Comparison of ENCODE assay signal across 18 cellular contexts in genomic region chr9:97525451-97525850, GRCh38. TPM values are rescaled to one million over a fixed set of nuclear protein-coding genes. Genes with fewer than 3 reads are reported as not detected.
DNase-seq lines count a peak whose midpoint lies in the region; ATAC-seq and TF ChIP-seq lines count a peak whose summit lies in the region.
"Had no signal": no experiment of that assay in that cellular context is flagged by ENCODE, and none has a peak within 500 bp of the region (broad histone marks: within the 10 kb centered on the region; RNA-seq: fewer than 3 reads in every experiment).

No MANE protein-coding gene starts in this region.

- ATAC-seq in foreskin keratinocyte: peak; percentile 60
- no peak for ATAC-seq in HG03045 (IDR thresholded peaks at IDR 0.05; ENCODE audit: unreplicated experiment)
- ATAC-seq: right cardiac atrium had no signal

- H3K27me3 ChIP-seq in foreskin keratinocyte: peaks cover 14% of the 10 kb centered on the region
- H3K27me3 ChIP-seq: ascending aorta, tibial artery had no signal

- DNase-seq in AG09319 (ENCODE audit: extremely low read depth, low read depth) (peak; percentile 84), SK-MEL-5 (ENCODE audit: low read depth, low spot score) (peak; percentile 20), foreskin keratinocyte (peak; percentile 64 to 89), Ammon's horn (ENCODE audit: low spot score) (no peak), T-helper 2 cell (no peak), SW 1271 (lab: John Stamatoyannopoulos, UW) (no peak)
- DNase-seq: activated gamma-delta T cell; cortex of kidney; esophagus squamous epithelium; NCI-H1105 treated with DMSO at 0.1 percent for 48 hours; NCI-H345; right cardiac atrium; stimulated activated CD4-positive, alpha-beta T cell treated with anti-CD3 and anti-CD28 coated beads, Interleukin-4, amount 100 ng/mL, for 24 hours; WERI-Rb-1 had no signal

- peaks cover 6% of the 10 kb centered on the region; the same call in 1 of the 2 replicates for H3K4me1 ChIP-seq in HEK293 (ENCODE audit: control insufficient read depth, insufficient read depth, low read length)
- H3K4me1 ChIP-seq in foreskin keratinocyte: no peaks in the 10 kb centered on the region

- peaks cover 0 to 57% of the 10 kb centered on the region in 2 experiments; a peak in 1 of 3 replicates for H3K36me3 ChIP-seq in HEK293 (ENCODE audit: control insufficient read depth in 2 of 2, insufficient read depth in 1 of 2, low read length in 2 of 2)
- H3K36me3 ChIP-seq: WERI-Rb-1 had no signal

- H3K4me3 ChIP-seq in HEK293 (ENCODE audit: low read depth, low read length): no peak overlapping the region
- H3K4me3 ChIP-seq: ascending aorta, esophagus squamous epithelium, tibial artery had no signal

- in situ Hi-C loops in SK-MEL-5 (cut with HindIII; ENCODE audit: low pct_unique_long_range_greater_than_20kb, low sequenced_read_pairs): no loop called here

- TF ChIP-seq CTCF in AG09319 (IDR thresholded peaks at IDR 0.05; ENCODE audit: low read depth, low read length) (no peak), HEK293 (tag by site-specific recombination; IDR thresholded peaks at IDR 0.05) (no peak), foreskin keratinocyte (conservative IDR thresholded peaks at IDR 0.05) (no peak)

- POLR2A ChIA-PET in HEK293 (lab: Yijun Ruan, JAX): no interaction called here

- CTCF ChIA-PET in HEK293 (lab: Yijun Ruan, JAX): interaction anchor here (0.6 to 1.6 kb wide), 3 partner anchors 24 to 668 kb away, joined by 3 to 4 read pairs (median 4); partner anchors contain the start of gene TMOD1

- H3K27ac ChIP-seq in HEK293 (ENCODE audit: extremely low read depth, low read depth, low read length) (no peak overlapping the region), foreskin keratinocyte (no peak overlapping the region)
- H3K27ac ChIP-seq: ascending aorta, esophagus squamous epithelium, tibial artery, WERI-Rb-1 had no signal

- H3K9me3 ChIP-seq in HEK293 (ENCODE audit: control insufficient read depth, insufficient read depth, low read depth, low read length): no peaks in the 10 kb centered on the region
- H3K9me3 ChIP-seq: ascending aorta, esophagus squamous epithelium, tibial artery had no signal

TF ChIP-seq in HEK293, 187 proteins besides CTCF, POLR2A, EP300 and RAD21:
- TF ChIP-seq WT1 (tag by site-specific recombination; IDR thresholded peaks at IDR 0.05) (peak; percentile 55; the same call in 1 of the 2 replicates), SP7 (tag by site-specific recombination; IDR thresholded peaks at IDR 0.05) (peak; percentile 71), FEZF1 (tag by site-specific recombination; IDR thresholded peaks at IDR 0.05) (no peak), KLF16 (tag by site-specific recombination; IDR thresholded peaks at IDR 0.05) (no peak), ZNF629 (tag by site-specific recombination; IDR thresholded peaks at IDR 0.05) (peak; percentile 45; the same call in 1 of the 2 replicates), ZSCAN18 (tag by site-specific recombination; IDR thresholded peaks at IDR 0.05) (no peak)

RNA-seq across cellular contexts. Expression of gene TMOD1, which starts 24.0 kb away (rescaled TPM):
- 3.0 and 3.3 TPM in 2 replicates for total RNA-seq in SK-MEL-5 (2014; rRNA removed; shearing (Covaris generic))
- polyA plus RNA-seq in SK-MEL-5 (2015; cell fraction: cytosol; rRNA removed): 5.1 and 5.4 TPM in 2 replicates
- 1.2 and 3.0 TPM in 2 replicates for polyA plus RNA-seq in SK-MEL-5 (2015; cell fraction: nucleus; rRNA removed)
- not detected in 2 replicates for total RNA-seq in foreskin keratinocyte
- polyA plus RNA-seq in foreskin keratinocyte: not detected in 2 replicates

Comparison
In these comparisons a context has a peak if more than half of its experiments do, and no peak if none do; other contexts are left out.
1. DNase-seq: peak in AG09319 (single experiment), SK-MEL-5 (single experiment) and foreskin keratinocyte (2 of 2); none in Ammon's horn (single experiment), T-helper 2 cell (0 of 5) and SW 1271 (0 of 2).